In genomic region chr4:15754323-15754722, GRCh38 we compare ENCODE assay signal across 11 cellular contexts. TPM values are rescaled to one million over a fixed set of nuclear protein-coding genes. Genes with fewer than 3 reads are reported as not detected.
A peak's percentile ranks its signal among the peaks of the same experiment; 100 is the strongest.
DNase-seq lines count a peak whose midpoint lies in the region; ATAC-seq and TF ChIP-seq lines count a peak whose summit lies in the region.
"Had no signal": no experiment of that assay in that cellular context is flagged by ENCODE, and none has a peak within 500 bp of the region (broad histone marks: within the 10 kb centered on the region; RNA-seq: fewer than 3 reads in every experiment).

No MANE protein-coding gene starts in this region.

- no peak overlapping the region for H3K27ac ChIP-seq in tibial nerve

- peak overlapping the region; percentile 57 for H3K4me3 Mint-ChIP-seq in activated T-helper 2 cell treated with anti-CD3 and anti-CD28 coated beads, Interferon-gamma antibody, Interleukin-2, Interleukin-4, amounts not matched to agents 10 μg/mL and 5 μg/mL and 100 μg/mL, durations not matched to agents 14 hours and 24 hours and 36 hours (ENCODE audit: low read depth)
- H3K4me3 Mint-ChIP-seq: H9 had no signal

- peaks cover 6% of the 10 kb centered on the region for H3K36me3 Mint-ChIP-seq in activated T-helper 2 cell treated with anti-CD3 and anti-CD28 coated beads, Interferon-gamma antibody, Interleukin-2, Interleukin-4, amounts not matched to agents 10 μg/mL and 5 μg/mL and 100 μg/mL, durations not matched to agents 14 hours and 24 hours and 36 hours (ENCODE audit: low read depth)

- H3K27me3 Mint-ChIP-seq in activated T-helper 2 cell treated with anti-CD3 and anti-CD28 coated beads, Interferon-gamma antibody, Interleukin-2, Interleukin-4, amounts not matched to agents 10 μg/mL and 5 μg/mL and 100 μg/mL, durations not matched to agents 14 hours and 24 hours and 36 hours (ENCODE audit: low read depth): no peaks in the 10 kb centered on the region

- H3K27me3 ChIP-seq in tibial nerve: no peaks in the 10 kb centered on the region

- H3K36me3 ChIP-seq in tibial nerve: peaks cover 0 to 3% (median 0%) of the 10 kb centered on the region in 3 donors

- DNase-seq in Daoy (ENCODE audit: low read depth): peak; percentile 81
- DNase-seq in NOMO-1 treated with DMSO at 0.1 percent for 48 hours (lab: John Stamatoyannopoulos, UW; ENCODE audit: unreplicated experiment): peak; percentile 53
- peak; percentile 60 for DNase-seq in activated T-helper 2 cell treated with anti-CD3 and anti-CD28 coated beads, Interferon-gamma antibody, Interleukin-2, Interleukin-4, amounts not matched to agents 10 μg/mL and 5 μg/mL and 100 μg/mL, durations not matched to agents 14 hours and 24 hours and 36 hours (ENCODE audit: low spot score)
- no peak for DNase-seq in left lobe of liver (ENCODE audit: low spot score)
- no peak for DNase-seq in tibial nerve (ENCODE audit: low spot score in 2 of 2)
- no peak for DNase-seq in 8988T
- DNase-seq in Ammon's horn (ENCODE audit: low spot score): no peak
- no peak for DNase-seq in inferior parietal cortex (ENCODE audit: extremely low spot score)
- DNase-seq: H9, NCI-H1105 had no signal

- no peaks in the 10 kb centered on the region for H3K9me3 ChIP-seq in tibial nerve

- 61 to 66% methylated on average over 4 of the region's 4 CpGs for WGBS in tibial nerve, 2 donors

- H3K4me1 ChIP-seq in tibial nerve: no peaks in the 10 kb centered on the region

- peak overlapping the region; percentile 96 for H3K27ac Mint-ChIP-seq in activated T-helper 2 cell treated with anti-CD3 and anti-CD28 coated beads, Interferon-gamma antibody, Interleukin-2, Interleukin-4, amounts not matched to agents 10 μg/mL and 5 μg/mL and 100 μg/mL, durations not matched to agents 14 hours and 24 hours and 36 hours

- no peak for TF ChIP-seq CTCF in tibial nerve (IDR thresholded peaks at IDR 0.05)

- TF ChIP-seq EP300 in tibial nerve (IDR thresholded peaks at IDR 0.05): no peak

- H3K4me3 ChIP-seq in tibial nerve: no peak overlapping the region

- H3K4me1 Mint-ChIP-seq in activated T-helper 2 cell treated with anti-CD3 and anti-CD28 coated beads, Interferon-gamma antibody, Interleukin-2, Interleukin-4, amounts not matched to agents 10 μg/mL and 5 μg/mL and 100 μg/mL, durations not matched to agents 14 hours and 24 hours and 36 hours (ENCODE audit: low read depth): peaks cover 42% of the 10 kb centered on the region

- H3K9me3 Mint-ChIP-seq in activated T-helper 2 cell treated with anti-CD3 and anti-CD28 coated beads, Interferon-gamma antibody, Interleukin-2, Interleukin-4, amounts not matched to agents 10 μg/mL and 5 μg/mL and 100 μg/mL, durations not matched to agents 14 hours and 24 hours and 36 hours: peaks cover 11% of the 10 kb centered on the region
- H3K9me3 Mint-ChIP-seq: H9 had no signal

- ATAC-seq in left lobe of liver: peak; percentile 42

- intact Hi-C loops in activated T-helper 2 cell treated with anti-CD3 and anti-CD28 coated beads, Interferon-gamma antibody, Interleukin-2, Interleukin-4, amounts not matched to agents 10 μg/mL and 5 μg/mL and 100 μg/mL, durations not matched to agents 14 hours and 24 hours and 36 hours (cut with micrococcal nuclease): loop anchor here (2.0 to 10.0 kb wide), 2 partner anchors 40 to 470 kb away; partner anchors contain the start of gene TAPT1

- TF ChIP-seq POLR2A in tibial nerve (IDR thresholded peaks at IDR 0.05): no peak

RNA-seq across cellular contexts. Expression of gene CD38, which starts 23.8 kb away (rescaled TPM):
- 0.40 and 7.4 TPM in 2 replicates for total RNA-seq in Daoy (2014; rRNA removed; shearing (Covaris generic))
- 75.3 and 87.1 TPM in 2 replicates for total RNA-seq in activated T-helper 2 cell treated with anti-CD3 and anti-CD28 coated beads, Interferon-gamma antibody, Interleukin-2, Interleukin-4, amounts not matched to agents 10 μg/mL and 5 μg/mL and 100 μg/mL, durations not matched to agents 14 hours and 24 hours and 36 hours
- total RNA-seq in left lobe of liver (4.6 TPM), tibial nerve (10 to 100 TPM in 1 of 4 donors, 1 to 10 TPM in 3; 3.0 to 12.1 (median 6.7) TPM)
- total RNA-seq: myocyte had no signal

RNA-seq across cellular contexts. Expression of gene BST1, which starts 51.5 kb away (rescaled TPM):
- 3.8 and 11.0 TPM in 2 replicates for total RNA-seq in Daoy (2014; rRNA removed; shearing (Covaris generic))
- total RNA-seq in activated T-helper 2 cell treated with anti-CD3 and anti-CD28 coated beads, Interferon-gamma antibody, Interleukin-2, Interleukin-4, amounts not matched to agents 10 μg/mL and 5 μg/mL and 100 μg/mL, durations not matched to agents 14 hours and 24 hours and 36 hours: 0.50 and 1.8 TPM in 2 replicates
- 3.7 TPM for total RNA-seq in left lobe of liver
- total RNA-seq in tibial nerve: 10 to 100 TPM in 3 of 4 donors, 1 to 10 TPM in 1; 7.3 to 21.0 (median 11.9) TPM
- total RNA-seq: H9 had no signal

Comparison
In these comparisons a context has a peak if more than half of its experiments do, and no peak if none do; other contexts are left out.
1. DNase-seq: peak in Daoy (single experiment), NOMO-1 treated with DMSO at 0.1 percent for 48 hours (single experiment) and activated T-helper 2 cell treated with anti-CD3 and anti-CD28 coated beads, Interferon-gamma antibody, Interleukin-2, Interleukin-4, amounts not matched to agents 10 μg/mL and 5 μg/mL and 100 μg/mL, durations not matched to agents 14 hours and 24 hours and 36 hours (single experiment); none in left lobe of liver (single experiment), tibial nerve (0 of 2), 8988T (single experiment), Ammon's horn (single experiment) and inferior parietal cortex (single experiment).